8 cellular contexts compared by ENCODE assay signal in the genomic region with DNA sequence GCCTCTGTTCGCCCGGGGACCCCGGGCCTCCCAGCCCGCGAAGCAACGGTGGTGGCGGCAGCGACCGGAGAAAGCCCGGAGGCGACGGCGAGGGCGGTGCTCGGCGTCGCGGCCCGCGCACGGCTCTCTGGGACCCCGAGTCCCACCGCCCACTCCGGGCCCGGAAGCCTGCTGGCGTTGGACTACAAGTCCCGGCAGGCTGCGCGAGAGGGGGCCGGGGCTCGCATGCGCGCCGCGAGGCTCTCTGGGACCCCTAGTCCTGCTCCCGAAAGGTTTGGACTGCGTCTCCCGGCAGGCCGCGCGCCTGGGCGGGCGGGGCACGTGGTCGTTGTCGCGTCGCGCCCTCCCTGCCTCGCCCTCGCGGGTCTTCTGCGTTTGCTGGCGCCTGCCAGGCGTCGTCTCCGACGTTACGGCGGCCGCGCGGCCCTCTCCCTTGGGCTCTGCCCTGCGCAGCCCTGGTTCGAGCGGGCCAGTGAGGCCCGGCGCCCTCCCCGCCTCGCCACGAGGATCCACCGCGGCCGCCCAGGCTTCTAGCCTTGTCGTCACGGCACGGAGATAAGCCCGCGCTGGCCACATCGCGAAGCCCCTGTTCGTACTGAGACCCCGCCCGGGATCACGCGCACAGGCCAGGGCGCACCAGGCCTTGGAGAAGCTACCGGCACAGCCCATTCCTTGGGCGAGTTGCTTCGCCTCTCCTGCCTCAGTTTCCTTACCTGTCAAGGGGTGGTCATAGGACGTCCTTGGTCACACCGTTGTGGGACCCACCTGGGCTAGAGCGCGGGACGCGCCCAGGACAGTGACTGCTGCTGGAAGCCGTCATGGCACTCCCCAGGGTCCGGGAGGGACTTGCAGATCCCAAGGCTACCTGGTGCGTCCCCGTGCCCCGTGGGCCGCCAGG. TPM values are rescaled to one million over a fixed set of nuclear protein-coding genes. Genes with fewer than 3 reads are reported as not detected.
DNase-seq lines count a peak whose midpoint lies in the region; ATAC-seq lines count a peak whose summit lies in the region.

A gene (minus strand): TSS at position 75 of the 898 bp plus-strand sequence. CDS start 549 bp downstream, outside the sequence.

- peak; percentile 93 for DNase-seq in DMS114 treated with DMSO at 0.1 percent for 48 hours (lab: John Stamatoyannopoulos, UW; ENCODE audit: unreplicated experiment)
- DNase-seq in OCI-M2 (lab: John Stamatoyannopoulos, UW; ENCODE audit: unreplicated experiment): peak; percentile 73
- peak; percentile 96 for DNase-seq in activated T-cell treated with anti-CD3 and anti-CD28 coated beads for 4 hours
- peak; percentile 87 for DNase-seq in epithelial cell of prostate (ENCODE audit: low read depth, low spot score)
- DNase-seq in mucosa of gallbladder (ENCODE audit: low spot score): peak; percentile 98
- DNase-seq in stimulated activated CD8-positive, alpha-beta memory T cell treated with anti-CD3 and anti-CD28 coated beads, Interleukin-4, amount 100 ng/mL, for 4 hours (ENCODE audit: low read depth in 2 of 2, low spot score in 1 of 2): peak; percentile 95 to 96

- ATAC-seq in GM21529 (IDR thresholded peaks at IDR 0.05; ENCODE audit: unreplicated experiment): peak; percentile 93

- no peaks in the 10 kb centered on the region for H3K36me3 Mint-ChIP-seq in IgD-negative memory B cell

- H3K4me3 Mint-ChIP-seq in IgD-negative memory B cell: peak within 1 kb of the TSS; percentile 81 to 95 (median 93)

- peak within 1 kb of the TSS; percentile 48 for H3K27ac ChIP-seq in epithelial cell of prostate

- H3K27ac Mint-ChIP-seq in IgD-negative memory B cell: peak within 1 kb of the TSS; percentile 46 to 94 (median 80)

- no peaks in the 10 kb centered on the region for H3K9me3 Mint-ChIP-seq in IgD-negative memory B cell

- peaks cover 4 to 13% (median 12%) of the 10 kb centered on the region in 3 donors for H3K4me1 Mint-ChIP-seq in IgD-negative memory B cell

- no peaks in the 10 kb centered on the region for H3K27me3 Mint-ChIP-seq in IgD-negative memory B cell

RNA-seq across cellular contexts. Expression of the gene that starts here (rescaled TPM):
- polyA plus RNA-seq in IgD-negative memory B cell: 90.5 TPM
- total RNA-seq in mucosa of gallbladder: 158 TPM

Comparison
In these comparisons a context has a peak if more than half of its experiments do, and no peak if none do; other contexts are left out.
1. Peak in every context shown above with its lines: DNase-seq, ATAC-seq and H3K27ac ChIP-seq.